ENCODE assay signal across 8 cellular contexts in genomic region chr4:48830706-48831531, GRCh38. TPM values are rescaled to one million over a fixed set of nuclear protein-coding genes. Genes with fewer than 3 reads are reported as not detected.
DNase-seq lines count a peak whose midpoint lies in the region; ATAC-seq, FAIRE-seq and TF ChIP-seq lines count a peak whose summit lies in the region.

TSS of gene OCIAD1 (plus strand) at chr4:48831088. CDS start at chr4:48832625, 1,537 bp downstream.

- POLR2A ChIA-PET in H1 (lab: Charles Lee; ENCODE audit: partially characterized antibody), result interaction anchor here (1.0 to 13.0 kb wide), 7 partner anchors 9 to 133 kb away, joined by 3 to 113 read pairs (median 5); partner anchors contain the start of genes FRYL and OCIAD2

- no peaks in the 10 kb centered on the region for H3K9me3 Mint-ChIP-seq in memory B cell

- 0 out of 2 replicates have a peak, but pooled peaks cover 2% of the 10 kb centered on the region for H3K23me2 ChIP-seq in H1 (ENCODE audit: low read depth, low read length)

- H3K27ac ChIP-seq in H1 (ENCODE audit: low read depth, low read length), result peak within 1 kb of the TSS; percentile 99

- peaks cover 10% of the 10 kb centered on the region for H3K4me1 Mint-ChIP-seq in memory B cell

- H2AK5ac ChIP-seq in H1 (ENCODE audit: low read depth, low read length), result peak within 1 kb of the TSS; percentile 70

- TF ChIP-seq RAD21 in H1 (IDR thresholded peaks at IDR 0.05 in 1 of 2, conservative IDR thresholded peaks at IDR 0.05 in 1 of 2; ENCODE audit: low read depth in 2 of 2, low read length in 2 of 2), result no peak

- H3K27ac Mint-ChIP-seq in memory B cell, result peak within 1 kb of the TSS; percentile 100

- peaks cover 10% of the 10 kb centered on the region for H3K36me3 Mint-ChIP-seq in memory B cell

- no peak for TF ChIP-seq EP300 in H1 (IDR thresholded peaks at IDR 0.05; ENCODE audit: borderline replicate concordance in 1 of 2, low read depth in 2 of 2, low read length in 2 of 2)

- H3K4me2 ChIP-seq in H1 (ENCODE audit: insufficient read depth in 1 of 2, low read depth in 2 of 2, low read length in 2 of 2), result peak within 1 kb of the TSS; percentile 36 to 73

- H3K4me1 ChIP-seq in H1 (replicated peaks in 1 of 4; ENCODE audit: control insufficient read depth in 3 of 4, insufficient read depth in 4 of 4, low read length in 3 of 4), result peaks cover 0 to 3% (median 1%) of the 10 kb centered on the region in 4 experiments; a peak in 2 of 7 replicates

- H3K9ac ChIP-seq in H1 (replicated peaks in 1 of 4; ENCODE audit: extremely low read depth in 1 of 4, low read depth in 3 of 4, low read length in 3 of 4), result peak within 1 kb of the TSS; percentile 96 to 100 (median 100)

- H2BK15ac ChIP-seq in H1 (ENCODE audit: low read length), result peak within 1 kb of the TSS; percentile 65; the same call in 1 of the 2 replicates

- peak within 1 kb of the TSS; percentile 95 for H4K91ac ChIP-seq in H1 (replicated peaks; ENCODE audit: insufficient read length, low read length)

- H4K8ac ChIP-seq in H1 (ENCODE audit: extremely low read depth, insufficient read depth, low read length), result peak within 1 kb of the TSS; percentile 100

- peak within 1 kb of the TSS; percentile 26 for H2BK120ac ChIP-seq in H1 (replicated peaks; ENCODE audit: low read depth, low read length)

- H3K9me3 ChIP-seq in H1 (ENCODE audit: insufficient read depth in 2 of 2, low read depth in 1 of 2, low read length in 1 of 2), result no peaks in the 10 kb centered on the region

- FAIRE-seq in HTR-8/SVneo (lab: Jason Lieb, UNC) (peak; percentile 99), H1 (lab: Jason Lieb, UNC) (peak; percentile 92)

- peak within 1 kb of the TSS; percentile 88 for H2AFZ ChIP-seq in H1 (ENCODE audit: low read length)

- H2BK12ac ChIP-seq in H1 (ENCODE audit: low read depth, low read length), result peak within 1 kb of the TSS; percentile 96

- DNase-seq in COLO829 (ENCODE audit: low spot score), result peak; percentile 98
- DNase-seq in HTR-8/SVneo (ENCODE audit: insufficient read length, low spot score), result peak; percentile 99
- peak; percentile 98 for DNase-seq in NOMO-1 treated with dmso at 0.1 percent for 144 hours (lab: John Stamatoyannopoulos, UW; ENCODE audit: unreplicated experiment)
- peak; percentile 65 to 89 (median 84) for DNase-seq in activated CD8-positive, alpha-beta memory T cell treated with anti-CD3 and anti-CD28 coated beads for 48 hours (ENCODE audit: low read depth in 2 of 3, low spot score in 2 of 3)
- peak; percentile 89 to 99 for DNase-seq in H1 (ENCODE audit: low read depth in 1 of 2, low spot score in 2 of 2)
- peak; percentile 77 to 92 for DNase-seq in memory B cell (ENCODE audit: low spot score in 2 of 2)
- DNase-seq in stimulated activated CD8-positive, alpha-beta memory T cell treated with anti-CD3 and anti-CD28 coated beads, Interleukin-12 subunit alpha, Interleukin-12 subunit beta, amount 100 ng/mL, for 24 hours (ENCODE audit: extremely low read depth), result peak; percentile 90

- peak within 1 kb of the TSS; percentile 99 for H2BK5ac ChIP-seq in H1 (ENCODE audit: low read depth, low read length)

- H3K4ac ChIP-seq in H1 (replicated peaks; ENCODE audit: insufficient read length, low read depth, low read length), result peak within 1 kb of the TSS; percentile 63

- TF ChIP-seq POLR2A in H1 (IDR thresholded peaks at IDR 0.05; ENCODE audit: control extremely low read depth in 1 of 2, low read depth in 2 of 2, low read length in 2 of 2), result peak; percentile 34 to 94

- H3K18ac ChIP-seq in H1 (ENCODE audit: extremely low read depth, low read length), result peak within 1 kb of the TSS; percentile 99

- H3K23ac ChIP-seq in H1 (ENCODE audit: insufficient read length), result no peak within 1 kb of the TSS

- ATAC-seq in GM21367 (IDR thresholded peaks at IDR 0.05; ENCODE audit: unreplicated experiment) (peak; percentile 98), memory B cell (ENCODE audit: low read depth) (peak; percentile 96)

- peak within 1 kb of the TSS; percentile 92 for H3K56ac ChIP-seq in H1 (replicated peaks; ENCODE audit: insufficient read length, low read depth, low read length)

- 3% methylated on average over 54 of the region's 56 CpGs; no CpG with 5 or more reads in 1 of the 2 experiments for WGBS in H1 (ENCODE audit: extremely low coverage in 1 of 2, insufficient coverage in 1 of 2, insufficient read length in 1 of 2, insufficient replicate concordance in 2 of 2, low coverage in 1 of 2, low lambda C conversion rate in 2 of 2, missing lambda C conversion rate in 1 of 2), 2 experiments

- H3K4me3 ChIP-seq in H1 (ENCODE audit: extremely low read depth in 1 of 4, insufficient read depth in 2 of 4, low read depth in 3 of 4, low read length in 4 of 4), result peak within 1 kb of the TSS; percentile 96 to 100 (median 100)

- H4K5ac ChIP-seq in H1 (ENCODE audit: insufficient read length, low read depth, low read length), result peak within 1 kb of the TSS; percentile 91

- H3K79me1 ChIP-seq in H1 (ENCODE audit: low read depth, low read length), result 0 out of 2 replicates have a peak, but pooled peaks cover 2% of the 10 kb centered on the region

- H3K14ac ChIP-seq in H1 (ENCODE audit: insufficient read length), result no peak within 1 kb of the TSS

- peaks cover 9 to 36% (median 19%) of the 10 kb centered on the region in 4 experiments for H3K36me3 ChIP-seq in H1 (ENCODE audit: control insufficient read depth in 2 of 4, insufficient read depth in 4 of 4, low read length in 3 of 4)

- H3K4me3 Mint-ChIP-seq in memory B cell, result peak within 1 kb of the TSS; percentile 100

- H3K27me3 Mint-ChIP-seq in memory B cell, result no peaks in the 10 kb centered on the region

- peak within 1 kb of the TSS; percentile 95 for H2BK20ac ChIP-seq in H1 (ENCODE audit: low read length)

- H3K27me3 ChIP-seq in H1 (replicated peaks in 1 of 4; ENCODE audit: control insufficient read depth in 3 of 4, extremely low read depth in 1 of 4, insufficient read depth in 3 of 4, low read length in 3 of 4), result no peaks in the 10 kb centered on the region; a peak in 1 of 7 replicates

- no peaks in the 10 kb centered on the region for H4K20me1 ChIP-seq in H1 (replicated peaks in 1 of 2; ENCODE audit: control insufficient read depth in 1 of 2, insufficient read depth in 2 of 2, low read length in 2 of 2)

- H3K79me2 ChIP-seq in H1 (ENCODE audit: control insufficient read depth in 1 of 2, insufficient read depth in 2 of 2, low read length in 2 of 2), result peaks cover 15 to 47% of the 10 kb centered on the region in 2 experiments

- CTCF ChIA-PET in H1 (lab: Charles Lee; ENCODE audit: partially characterized antibody), result no interaction called here

- TF ChIP-seq CTCF in H1 (IDR thresholded peaks at IDR 0.05; ENCODE audit: control extremely low read depth in 1 of 3, insufficient read depth in 1 of 3, low read depth in 1 of 3, low read length in 3 of 3), result no peak

TF ChIP-seq in H1, 55 proteins besides CTCF, POLR2A, EP300 and RAD21 (continues in another document):
- no peak; the same call in none of the 2 replicates for TF ChIP-seq CHD2 (IDR thresholded peaks at IDR 0.05; ENCODE audit: low read length)

RNA-seq across cellular contexts. Expression of gene OCIAD1, which starts in this region (rescaled TPM):
- total RNA-seq in H1 (2021; fragmentation: NEBNext Ultra II Directional; extraction: Animal tissue kit (Norgen Biotek cat#: 25700)), result 156 and 163 TPM in 2 replicates
- 54.7 and 79.9 TPM in 2 replicates for polyA plus RNA-seq in H1 (2011; rRNA removed)
- 113 TPM for polyA plus RNA-seq in H1 (2011; cell fraction: cytosol; rRNA removed)
- 67.8 TPM for polyA plus RNA-seq in H1 (2011; cell fraction: nucleus; rRNA removed)
- 110 to 176 TPM (median 124 TPM) in 4 replicates for polyA plus RNA-seq in H1 (2012, experiment 1 of 2)
- 55.6 TPM for polyA plus RNA-seq in H1 (2012, experiment 2 of 2)
- 225 TPM for polyA plus RNA-seq in H1 (2013, experiment 1 of 2)
- polyA plus RNA-seq in H1 (2013, experiment 2 of 2), result 277 TPM
- polyA minus RNA-seq in H1 (2011; rRNA and poly(A)+ RNA removed), result 64.4 and 74.3 TPM in 2 replicates
- 60.3 TPM for polyA minus RNA-seq in H1 (2011; cell fraction: cytosol; rRNA and poly(A)+ RNA removed)
- polyA minus RNA-seq in H1 (2011; cell fraction: nucleus; rRNA and poly(A)+ RNA removed), result 126 TPM

Comparison
In these comparisons a context has a peak if more than half of its experiments do, and no peak if none do; other contexts are left out.
1. Peak in every context shown above with its lines: DNase-seq, ATAC-seq, H3K4me3 ChIP-seq and H3K27ac ChIP-seq.